Comparison of ENCODE assay signal across 24 cellular contexts in the genomic region with DNA sequence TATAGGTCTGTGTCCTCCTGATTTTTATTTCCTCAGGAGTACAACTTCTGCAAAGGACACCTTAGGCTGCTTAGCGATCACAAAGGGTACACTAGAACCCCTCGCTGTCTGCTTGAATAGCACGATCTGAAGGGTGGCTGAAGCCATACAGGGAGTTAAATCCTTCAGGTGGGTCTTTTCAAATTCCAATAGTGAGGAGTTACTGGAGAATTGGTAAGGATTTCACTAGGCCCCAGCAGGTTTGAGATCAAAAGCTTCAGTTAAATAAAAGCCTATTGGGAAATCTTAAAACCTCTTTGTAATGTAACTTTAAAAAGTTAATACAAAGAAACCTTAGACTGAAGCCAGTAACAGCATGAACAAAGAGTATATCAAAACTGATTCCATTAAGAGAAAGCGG.
"Had no signal": no experiment of that assay in that cellular context is flagged by ENCODE, and none has a peak within 500 bp of the region (broad histone marks: within the 10 kb centered on the region; RNA-seq: fewer than 3 reads in every experiment).

No MANE protein-coding gene starts in this region.

- ATAC-seq: activated CD8-positive, alpha-beta memory T cell treated with anti-CD3 and anti-CD28 coated beads, Interleukin-2, amount 10 ng/mL, durations not matched to agents 7 days and 5 days; activated naive CD4-positive, alpha-beta T cell treated with anti-CD3 and anti-CD28 coated beads, Interleukin-2, amount 50 U/mL, for 72 hours; activated naive CD8-positive, alpha-beta T cell treated with anti-CD3 and anti-CD28 coated beads, Interleukin-2, amount 50 U/mL, for 24 hours had no signal

- H3K36me3 ChIP-seq: ascending aorta, Peyer's patch, SJCRH30 had no signal

- H3K9ac ChIP-seq: SK-N-SH had no signal

- H3K4me3 ChIP-seq: ascending aorta, Peyer's patch, SJCRH30 had no signal

- H3K27me3 ChIP-seq: ascending aorta, Peyer's patch, SJCRH30 had no signal

- H3K4me2 ChIP-seq: SK-N-SH had no signal

- H3K4me1 ChIP-seq: ascending aorta, Peyer's patch, SJCRH30 had no signal

- H3K9me3 ChIP-seq: ascending aorta, Peyer's patch, SJCRH30, SK-N-SH had no signal

- DNase-seq: activated CD4-positive, alpha-beta T cell treated with anti-CD3 and anti-CD28 coated beads for 48 hours; activated CD4-positive, alpha-beta T cell treated with anti-CD3 and anti-CD28 coated beads, Interleukin-2, amount 50 U/mL, for 4 hours; activated CD4-positive, CD25-positive, alpha-beta regulatory T cell treated with anti-CD3 and anti-CD28 coated beads, Interleukin-2, amount 50 U/mL, for 72 hours; activated CD8-positive, alpha-beta memory T cell treated with anti-CD3 and anti-CD28 coated beads, Interleukin-2, amount 10 ng/mL, durations not matched to agents 7 days and 5 days; activated effector memory CD4-positive, alpha-beta T cell treated with Interleukin-2 at 50 U/mL for 16 hours; activated naive CD4-positive, alpha-beta T cell; activated naive CD8-positive, alpha-beta T cell treated with anti-CD3 and anti-CD28 coated beads, Interleukin-2, amount 50 U/mL, for 24 hours; activated T-cell treated with anti-CD3 and anti-CD28 coated beads, Interleukin-2, amount 50 U/mL, for 24 hours; amniotic stem cell; NCI-H1105; NCI-H1436; NCI-H1694 treated with DMSO at 0.1 percent for 48 hours; NCI-H2029 treated with DMSO at 0.1 percent for 48 hours; NCI-H510A treated with DMSO at 0.1 percent for 48 hours; NCI-H69; NK-92 treated with Interleukin-12 subunit alpha and Interleukin-12 subunit beta, amount 100 ng/mL, for 24 hours; Peyer's patch; Right ventricle myocardium superior; SJCRH30; SK-N-SH; SW 1271 had no signal

- H3K27ac ChIP-seq: ascending aorta, Peyer's patch, RWPE1, SJCRH30 had no signal
